In the genomic region with DNA sequence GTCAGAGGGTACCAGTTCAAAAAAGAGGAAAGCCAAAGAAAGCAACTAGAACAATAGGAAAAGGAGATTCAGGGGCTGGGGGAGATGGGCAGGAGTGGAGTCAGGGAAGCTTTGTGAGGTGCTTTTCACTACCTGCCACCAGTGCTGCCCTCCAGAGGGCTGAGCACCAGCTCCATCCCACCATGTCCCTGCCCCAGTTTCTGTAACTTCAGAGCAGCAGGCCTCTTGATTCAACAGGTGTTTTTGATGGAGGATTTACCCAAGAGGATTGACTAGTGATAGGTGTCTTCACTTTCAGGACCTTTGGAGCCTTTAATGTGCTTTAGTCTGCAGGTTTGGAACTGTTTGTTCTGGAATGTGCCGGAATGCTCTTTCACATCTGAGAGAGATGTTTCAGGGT, we compare ENCODE assay signal across 22 cellular contexts. TPM values are rescaled to one million over a fixed set of nuclear protein-coding genes. Genes with fewer than 3 reads are reported as not detected.
"Had no signal": no experiment of that assay in that cellular context is flagged by ENCODE, and none has a peak within 500 bp of the region (broad histone marks: within the 10 kb centered on the region; RNA-seq: fewer than 3 reads in every experiment).

No MANE protein-coding gene starts in this region.

- H3K4me3 Mint-ChIP-seq: activated naive CD4-positive, alpha-beta T cell treated with anti-CD3 and anti-CD28 coated beads for 36 hours; activated naive CD8-positive, alpha-beta T cell treated with anti-CD3 and anti-CD28 coated beads, Interleukin-2, amount 50 U/mL, for 24 hours; memory B cell; naive thymus-derived CD8-positive, alpha-beta T cell had no signal

- H3K4me3 ChIP-seq: hepatocyte, right atrium auricular region, skin epidermis, transverse colon had no signal

- H3K9me3 ChIP-seq: right atrium auricular region, transverse colon had no signal

- H3K4me1 ChIP-seq: right atrium auricular region, transverse colon had no signal

- H3K27ac Mint-ChIP-seq: activated naive CD4-positive, alpha-beta T cell treated with anti-CD3 and anti-CD28 coated beads for 36 hours; activated naive CD8-positive, alpha-beta T cell treated with anti-CD3 and anti-CD28 coated beads, Interleukin-2, amount 50 U/mL, for 24 hours; activated T-helper 2 cell treated with anti-CD3 and anti-CD28 coated beads, Interferon-gamma antibody, Interleukin-2, Interleukin-4, amounts not matched to agents 10 μg/mL and 5 μg/mL and 100 μg/mL, durations not matched to agents 14 hours and 24 hours and 36 hours; memory B cell had no signal

- H3K4me1 Mint-ChIP-seq: activated naive CD8-positive, alpha-beta T cell treated with anti-CD3 and anti-CD28 coated beads, Interleukin-2, amount 50 U/mL, for 24 hours; memory B cell had no signal

- H3K9me3 Mint-ChIP-seq: activated naive CD4-positive, alpha-beta T cell treated with anti-CD3 and anti-CD28 coated beads for 36 hours; activated naive CD8-positive, alpha-beta T cell treated with anti-CD3 and anti-CD28 coated beads, Interleukin-2, amount 50 U/mL, for 24 hours; activated T-helper 2 cell treated with anti-CD3 and anti-CD28 coated beads, Interferon-gamma antibody, Interleukin-2, Interleukin-4, amounts not matched to agents 10 μg/mL and 5 μg/mL and 100 μg/mL, durations not matched to agents 14 hours and 24 hours and 36 hours; memory B cell had no signal

- H3K36me3 ChIP-seq: right atrium auricular region, transverse colon had no signal

- H2AFZ ChIP-seq: hepatocyte had no signal

- H3K27me3 ChIP-seq: hepatocyte, right atrium auricular region, transverse colon had no signal

- DNase-seq: activated CD4-positive, alpha-beta T cell treated with anti-CD3 and anti-CD28 coated beads, Interleukin-2, amount 50 U/mL, for 48 hours; activated naive CD4-positive, alpha-beta T cell treated with anti-CD3 and anti-CD28 coated beads for 36 hours; activated naive CD8-positive, alpha-beta T cell treated with anti-CD3 and anti-CD28 coated beads, Interleukin-2, amount 50 U/mL, for 24 hours; aorta; dermis blood vessel endothelial cell; kidney glomerular epithelial cell; left ventricle myocardium superior; naive thymus-derived CD8-positive, alpha-beta T cell; nucleus accumbens; posterior cingulate gyrus; stimulated activated CD4-positive, alpha-beta T cell treated with anti-CD3 and anti-CD28 coated beads, Interleukin-15, amount 100 ng/mL, for 24 hours; stimulated activated CD4-positive, alpha-beta T cell treated with anti-CD3 and anti-CD28 coated beads, Interleukin-4, amount 100 ng/mL, for 4 hours; stimulated activated CD8-positive, alpha-beta memory T cell treated with anti-CD3 and anti-CD28 coated beads, Interleukin-4, amount 100 ng/mL, for 48 hours; stimulated activated naive CD4-positive, alpha-beta T cell treated with Interleukin-2 at 50 U/mL for 16 hours; substantia nigra; T1000; transverse colon had no signal

- H3K27ac ChIP-seq: hepatocyte, right atrium auricular region, skin epidermis, transverse colon had no signal

- H3K79me2 ChIP-seq: hepatocyte had no signal

- H3K4me2 ChIP-seq: hepatocyte had no signal

- ATAC-seq: activated naive CD8-positive, alpha-beta T cell treated with anti-CD3 and anti-CD28 coated beads, Interleukin-2, amount 50 U/mL, for 24 hours; left ventricle myocardium superior; naive thymus-derived CD8-positive, alpha-beta T cell had no signal

RNA-seq across cellular contexts. Expression of a gene that starts 12.1 kb away (rescaled TPM):
- total RNA-seq: activated naive CD4-positive, alpha-beta T cell treated with anti-CD3 and anti-CD28 coated beads for 36 hours had no signal
